ENCODE assay signal across 1 cellular context in the genomic region with DNA sequence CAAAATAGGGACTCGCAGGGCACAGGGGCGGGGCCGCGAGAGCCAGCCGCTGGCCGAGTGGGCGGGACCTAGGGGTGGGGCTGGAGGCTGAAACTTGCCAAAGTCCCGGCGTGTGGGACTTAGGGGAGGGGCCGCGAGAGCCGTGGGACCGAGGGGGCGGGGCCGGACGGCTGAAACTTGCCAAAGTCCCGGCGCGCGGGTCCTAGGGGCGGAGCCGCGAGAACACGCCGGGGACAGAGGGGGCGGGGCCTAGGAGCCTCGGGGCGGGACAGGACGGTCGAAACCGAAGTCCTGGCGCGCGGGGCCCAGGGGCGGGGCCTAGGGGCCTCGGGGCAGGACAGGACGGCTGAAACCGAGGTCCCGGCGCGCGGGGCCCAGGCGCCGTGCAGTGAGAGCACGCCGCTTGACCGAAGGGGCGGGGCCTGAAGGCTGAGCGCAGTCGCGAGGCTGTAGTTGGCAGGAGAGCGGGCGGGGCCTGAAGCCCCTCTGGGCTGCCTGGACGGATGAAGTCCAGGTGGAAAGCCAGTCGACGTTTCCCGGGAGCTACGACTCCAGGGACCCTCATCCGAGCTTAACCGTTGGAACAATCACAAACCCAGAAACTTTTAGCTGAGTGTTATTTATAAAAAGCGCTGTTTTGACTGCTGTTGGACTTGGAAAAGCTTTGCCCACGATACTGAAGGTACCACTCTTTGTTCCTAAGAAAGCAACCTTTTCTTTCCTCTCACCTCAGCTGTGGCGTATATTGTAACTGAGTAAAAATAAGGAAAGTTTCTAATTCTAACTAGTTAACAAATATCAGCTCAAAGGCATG.
TF ChIP-seq lines count a peak whose summit lies in the region.

No MANE protein-coding gene starts in this region.

TF ChIP-seq in HepG2, 621 proteins besides CTCF, POLR2A, EP300 and RAD21 (continued from another document and continues in another):
- TF ChIP-seq, protein P1, sequence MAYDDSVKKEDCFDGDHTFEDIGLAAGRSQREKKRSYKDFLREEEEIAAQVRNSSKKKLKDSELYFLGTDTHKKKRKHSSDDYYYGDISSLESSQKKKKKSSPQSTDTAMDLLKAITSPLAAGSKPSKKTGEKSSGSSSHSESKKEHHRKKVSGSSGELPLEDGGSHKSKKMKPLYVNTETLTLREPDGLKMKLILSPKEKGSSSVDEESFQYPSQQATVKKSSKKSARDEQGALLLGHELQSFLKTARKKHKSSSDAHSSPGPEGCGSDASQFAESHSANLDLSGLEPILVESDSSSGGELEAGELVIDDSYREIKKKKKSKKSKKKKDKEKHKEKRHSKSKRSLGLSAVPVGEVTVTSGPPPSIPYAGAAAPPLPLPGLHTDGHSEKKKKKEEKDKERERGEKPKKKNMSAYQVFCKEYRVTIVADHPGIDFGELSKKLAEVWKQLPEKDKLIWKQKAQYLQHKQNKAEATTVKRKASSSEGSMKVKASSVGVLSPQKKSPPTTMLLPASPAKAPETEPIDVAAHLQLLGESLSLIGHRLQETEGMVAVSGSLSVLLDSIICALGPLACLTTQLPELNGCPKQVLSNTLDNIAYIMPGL (CRISPR knock-in tag; IDR thresholded peaks at IDR 0.05; ENCODE audit: borderline replicate concordance in 1 of 2, low read depth in 1 of 2): peak in 1 of 2 experiments; percentile 76; a peak in 3 of 4 replicates
- peak; percentile 56 for TF ChIP-seq BCL6 (CRISPR knock-in tag; IDR thresholded peaks at IDR 0.05)
- TF ChIP-seq, protein P2, sequence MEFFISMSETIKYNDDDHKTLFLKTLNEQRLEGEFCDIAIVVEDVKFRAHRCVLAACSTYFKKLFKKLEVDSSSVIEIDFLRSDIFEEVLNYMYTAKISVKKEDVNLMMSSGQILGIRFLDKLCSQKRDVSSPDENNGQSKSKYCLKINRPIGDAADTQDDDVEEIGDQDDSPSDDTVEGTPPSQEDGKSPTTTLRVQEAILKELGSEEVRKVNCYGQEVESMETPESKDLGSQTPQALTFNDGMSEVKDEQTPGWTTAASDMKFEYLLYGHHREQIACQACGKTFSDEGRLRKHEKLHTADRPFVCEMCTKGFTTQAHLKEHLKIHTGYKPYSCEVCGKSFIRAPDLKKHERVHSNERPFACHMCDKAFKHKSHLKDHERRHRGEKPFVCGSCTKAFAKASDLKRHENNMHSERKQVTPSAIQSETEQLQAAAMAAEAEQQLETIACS (CRISPR knock-in tag; IDR thresholded peaks at IDR 0.05): peak; percentile 23; the same call in 1 of the 2 replicates
- TF ChIP-seq ZNF331 (CRISPR knock-in tag; IDR thresholded peaks at IDR 0.05): peak; percentile 84
- TF ChIP-seq ZNF713 (CRISPR knock-in tag; IDR thresholded peaks at IDR 0.05): 0 out of 2 replicates have a peak, but pooled peaks have one; percentile 88
- TF ChIP-seq, protein P3, sequence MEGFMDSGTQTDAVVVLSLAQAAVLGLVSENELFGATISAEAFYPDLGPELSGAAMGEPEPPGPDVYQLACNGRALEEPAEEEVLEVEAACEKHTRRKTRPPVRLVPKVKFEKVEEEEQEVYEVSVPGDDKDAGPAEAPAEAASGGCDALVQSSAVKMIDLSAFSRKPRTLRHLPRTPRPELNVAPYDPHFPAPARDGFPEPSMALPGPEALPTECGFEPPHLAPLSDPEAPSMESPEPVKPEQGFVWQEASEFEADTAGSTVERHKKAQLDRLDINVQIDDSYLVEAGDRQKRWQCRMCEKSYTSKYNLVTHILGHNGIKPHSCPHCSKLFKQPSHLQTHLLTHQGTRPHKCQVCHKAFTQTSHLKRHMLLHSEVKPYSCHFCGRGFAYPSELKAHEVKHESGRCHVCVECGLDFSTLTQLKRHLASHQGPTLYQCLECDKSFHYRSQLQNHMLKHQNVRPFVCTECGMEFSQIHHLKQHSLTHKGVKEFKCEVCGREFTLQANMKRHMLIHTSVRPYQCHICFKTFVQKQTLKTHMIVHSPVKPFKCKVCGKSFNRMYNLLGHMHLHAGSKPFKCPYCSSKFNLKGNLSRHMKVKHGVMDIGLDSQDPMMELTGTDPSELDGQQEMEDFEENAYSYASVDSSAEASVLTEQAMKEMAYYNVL (CRISPR knock-in tag; IDR thresholded peaks at IDR 0.05; ENCODE audit: borderline replicate concordance): 0 out of 2 replicates have a peak, but pooled peaks have one; percentile 40
- TF ChIP-seq, protein P4, sequence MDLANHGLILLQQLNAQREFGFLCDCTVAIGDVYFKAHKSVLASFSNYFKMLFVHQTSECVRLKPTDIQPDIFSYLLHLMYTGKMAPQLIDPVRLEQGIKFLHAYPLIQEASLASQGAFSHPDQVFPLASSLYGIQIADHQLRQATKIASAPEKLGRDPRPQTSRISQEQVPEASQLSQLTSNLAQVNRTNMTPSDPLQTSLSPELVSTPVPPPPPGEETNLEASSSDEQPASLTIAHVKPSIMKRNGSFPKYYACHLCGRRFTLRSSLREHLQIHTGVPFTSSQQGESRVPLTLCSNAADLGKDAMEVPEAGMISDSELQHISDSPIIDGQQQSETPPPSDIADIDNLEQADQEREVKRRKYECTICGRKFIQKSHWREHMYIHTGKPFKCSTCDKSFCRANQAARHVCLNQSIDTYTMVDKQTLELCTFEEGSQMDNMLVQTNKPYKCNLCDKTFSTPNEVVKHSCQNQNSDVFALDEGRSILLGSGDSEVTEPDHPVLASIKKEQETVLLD (CRISPR knock-in tag; IDR thresholded peaks at IDR 0.05; ENCODE audit: low read depth): peak; percentile 77
- TF ChIP-seq SMAD3 (CRISPR knock-in tag; IDR thresholded peaks at IDR 0.05): peak; percentile 36; the same call in 1 of the 2 replicates
- TF ChIP-seq, protein P5, sequence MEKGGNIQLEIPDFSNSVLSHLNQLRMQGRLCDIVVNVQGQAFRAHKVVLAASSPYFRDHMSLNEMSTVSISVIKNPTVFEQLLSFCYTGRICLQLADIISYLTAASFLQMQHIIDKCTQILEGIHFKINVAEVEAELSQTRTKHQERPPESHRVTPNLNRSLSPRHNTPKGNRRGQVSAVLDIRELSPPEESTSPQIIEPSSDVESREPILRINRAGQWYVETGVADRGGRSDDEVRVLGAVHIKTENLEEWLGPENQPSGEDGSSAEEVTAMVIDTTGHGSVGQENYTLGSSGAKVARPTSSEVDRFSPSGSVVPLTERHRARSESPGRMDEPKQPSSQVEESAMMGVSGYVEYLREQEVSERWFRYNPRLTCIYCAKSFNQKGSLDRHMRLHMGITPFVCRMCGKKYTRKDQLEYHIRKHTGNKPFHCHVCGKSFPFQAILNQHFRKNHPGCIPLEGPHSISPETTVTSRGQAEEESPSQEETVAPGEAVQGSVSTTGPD (CRISPR knock-in tag; IDR thresholded peaks at IDR 0.05): 0 out of 2 replicates have a peak, but pooled peaks have one; percentile 47
- peak; percentile 83 for TF ChIP-seq SAP130 (CRISPR knock-in tag; IDR thresholded peaks at IDR 0.05; ENCODE audit: low read depth)
- peak; percentile 30; the same call in 1 of the 2 replicates for TF ChIP-seq PPARG (CRISPR knock-in tag; conservative IDR thresholded peaks at IDR 0.05)
- TF ChIP-seq, protein P6, sequence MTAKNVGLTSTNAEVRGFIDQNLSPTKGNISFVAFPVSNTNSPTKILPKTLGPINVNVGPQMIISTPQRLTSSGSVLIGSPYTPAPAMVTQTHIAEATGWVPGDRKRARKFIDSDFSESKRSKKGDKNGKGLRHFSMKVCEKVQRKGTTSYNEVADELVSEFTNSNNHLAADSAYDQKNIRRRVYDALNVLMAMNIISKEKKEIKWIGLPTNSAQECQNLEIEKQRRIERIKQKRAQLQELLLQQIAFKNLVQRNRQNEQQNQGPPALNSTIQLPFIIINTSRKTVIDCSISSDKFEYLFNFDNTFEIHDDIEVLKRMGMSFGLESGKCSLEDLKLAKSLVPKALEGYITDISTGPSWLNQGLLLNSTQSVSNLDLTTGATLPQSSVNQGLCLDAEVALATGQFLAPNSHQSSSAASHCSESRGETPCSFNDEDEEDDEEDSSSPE (CRISPR knock-in tag; IDR thresholded peaks at IDR 0.05): peak; percentile 78; the same call in 1 of the 2 replicates
- TF ChIP-seq, protein P7, sequence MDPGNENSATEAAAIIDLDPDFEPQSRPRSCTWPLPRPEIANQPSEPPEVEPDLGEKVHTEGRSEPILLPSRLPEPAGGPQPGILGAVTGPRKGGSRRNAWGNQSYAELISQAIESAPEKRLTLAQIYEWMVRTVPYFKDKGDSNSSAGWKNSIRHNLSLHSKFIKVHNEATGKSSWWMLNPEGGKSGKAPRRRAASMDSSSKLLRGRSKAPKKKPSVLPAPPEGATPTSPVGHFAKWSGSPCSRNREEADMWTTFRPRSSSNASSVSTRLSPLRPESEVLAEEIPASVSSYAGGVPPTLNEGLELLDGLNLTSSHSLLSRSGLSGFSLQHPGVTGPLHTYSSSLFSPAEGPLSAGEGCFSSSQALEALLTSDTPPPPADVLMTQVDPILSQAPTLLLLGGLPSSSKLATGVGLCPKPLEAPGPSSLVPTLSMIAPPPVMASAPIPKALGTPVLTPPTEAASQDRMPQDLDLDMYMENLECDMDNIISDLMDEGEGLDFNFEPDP (CRISPR knock-in tag; conservative IDR thresholded peaks at IDR 0.05): no peak
- no peak for TF ChIP-seq ZNF34 (CRISPR knock-in tag; IDR thresholded peaks at IDR 0.05; ENCODE audit: borderline replicate concordance)
- TF ChIP-seq BORCS8-MEF2B (CRISPR knock-in tag; IDR thresholded peaks at IDR 0.05): peak; percentile 75; the same call in 1 of the 2 replicates
- TF ChIP-seq ZNF772 (CRISPR knock-in tag; IDR thresholded peaks at IDR 0.05): peak; percentile 85
- peak; percentile 61 for TF ChIP-seq IRF2 (CRISPR knock-in tag; IDR thresholded peaks at IDR 0.05)
- TF ChIP-seq, protein P8, sequence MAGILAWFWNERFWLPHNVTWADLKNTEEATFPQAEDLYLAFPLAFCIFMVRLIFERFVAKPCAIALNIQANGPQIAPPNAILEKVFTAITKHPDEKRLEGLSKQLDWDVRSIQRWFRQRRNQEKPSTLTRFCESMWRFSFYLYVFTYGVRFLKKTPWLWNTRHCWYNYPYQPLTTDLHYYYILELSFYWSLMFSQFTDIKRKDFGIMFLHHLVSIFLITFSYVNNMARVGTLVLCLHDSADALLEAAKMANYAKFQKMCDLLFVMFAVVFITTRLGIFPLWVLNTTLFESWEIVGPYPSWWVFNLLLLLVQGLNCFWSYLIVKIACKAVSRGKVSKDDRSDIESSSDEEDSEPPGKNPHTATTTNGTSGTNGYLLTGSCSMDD (CRISPR knock-in tag; IDR thresholded peaks at IDR 0.05): no peak
- TF ChIP-seq, protein P9, sequence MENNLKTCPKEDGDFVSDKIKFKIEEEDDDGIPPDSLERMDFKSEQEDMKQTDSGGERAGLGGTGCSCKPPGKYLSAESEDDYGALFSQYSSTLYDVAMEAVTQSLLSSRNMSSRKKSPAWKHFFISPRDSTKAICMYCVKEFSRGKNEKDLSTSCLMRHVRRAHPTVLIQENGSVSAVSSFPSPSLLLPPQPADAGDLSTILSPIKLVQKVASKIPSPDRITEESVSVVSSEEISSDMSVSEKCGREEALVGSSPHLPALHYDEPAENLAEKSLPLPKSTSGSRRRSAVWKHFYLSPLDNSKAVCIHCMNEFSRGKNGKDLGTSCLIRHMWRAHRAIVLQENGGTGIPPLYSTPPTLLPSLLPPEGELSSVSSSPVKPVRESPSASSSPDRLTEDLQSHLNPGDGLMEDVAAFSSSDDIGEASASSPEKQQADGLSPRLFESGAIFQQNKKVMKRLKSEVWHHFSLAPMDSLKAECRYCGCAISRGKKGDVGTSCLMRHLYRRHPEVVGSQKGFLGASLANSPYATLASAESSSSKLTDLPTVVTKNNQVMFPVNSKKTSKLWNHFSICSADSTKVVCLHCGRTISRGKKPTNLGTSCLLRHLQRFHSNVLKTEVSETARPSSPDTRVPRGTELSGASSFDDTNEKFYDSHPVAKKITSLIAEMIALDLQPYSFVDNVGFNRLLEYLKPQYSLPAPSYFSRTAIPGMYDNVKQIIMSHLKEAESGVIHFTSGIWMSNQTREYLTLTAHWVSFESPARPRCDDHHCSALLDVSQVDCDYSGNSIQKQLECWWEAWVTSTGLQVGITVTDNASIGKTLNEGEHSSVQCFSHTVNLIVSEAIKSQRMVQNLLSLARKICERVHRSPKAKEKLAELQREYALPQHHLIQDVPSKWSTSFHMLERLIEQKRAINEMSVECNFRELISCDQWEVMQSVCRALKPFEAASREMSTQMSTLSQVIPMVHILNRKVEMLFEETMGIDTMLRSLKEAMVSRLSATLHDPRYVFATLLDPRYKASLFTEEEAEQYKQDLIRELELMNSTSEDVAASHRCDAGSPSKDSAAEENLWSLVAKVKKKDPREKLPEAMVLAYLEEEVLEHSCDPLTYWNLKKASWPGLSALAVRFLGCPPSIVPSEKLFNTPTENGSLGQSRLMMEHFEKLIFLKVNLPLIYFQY (CRISPR knock-in tag; IDR thresholded peaks at IDR 0.05; ENCODE audit: borderline replicate concordance): peak; percentile 80
- TF ChIP-seq, protein P10, sequence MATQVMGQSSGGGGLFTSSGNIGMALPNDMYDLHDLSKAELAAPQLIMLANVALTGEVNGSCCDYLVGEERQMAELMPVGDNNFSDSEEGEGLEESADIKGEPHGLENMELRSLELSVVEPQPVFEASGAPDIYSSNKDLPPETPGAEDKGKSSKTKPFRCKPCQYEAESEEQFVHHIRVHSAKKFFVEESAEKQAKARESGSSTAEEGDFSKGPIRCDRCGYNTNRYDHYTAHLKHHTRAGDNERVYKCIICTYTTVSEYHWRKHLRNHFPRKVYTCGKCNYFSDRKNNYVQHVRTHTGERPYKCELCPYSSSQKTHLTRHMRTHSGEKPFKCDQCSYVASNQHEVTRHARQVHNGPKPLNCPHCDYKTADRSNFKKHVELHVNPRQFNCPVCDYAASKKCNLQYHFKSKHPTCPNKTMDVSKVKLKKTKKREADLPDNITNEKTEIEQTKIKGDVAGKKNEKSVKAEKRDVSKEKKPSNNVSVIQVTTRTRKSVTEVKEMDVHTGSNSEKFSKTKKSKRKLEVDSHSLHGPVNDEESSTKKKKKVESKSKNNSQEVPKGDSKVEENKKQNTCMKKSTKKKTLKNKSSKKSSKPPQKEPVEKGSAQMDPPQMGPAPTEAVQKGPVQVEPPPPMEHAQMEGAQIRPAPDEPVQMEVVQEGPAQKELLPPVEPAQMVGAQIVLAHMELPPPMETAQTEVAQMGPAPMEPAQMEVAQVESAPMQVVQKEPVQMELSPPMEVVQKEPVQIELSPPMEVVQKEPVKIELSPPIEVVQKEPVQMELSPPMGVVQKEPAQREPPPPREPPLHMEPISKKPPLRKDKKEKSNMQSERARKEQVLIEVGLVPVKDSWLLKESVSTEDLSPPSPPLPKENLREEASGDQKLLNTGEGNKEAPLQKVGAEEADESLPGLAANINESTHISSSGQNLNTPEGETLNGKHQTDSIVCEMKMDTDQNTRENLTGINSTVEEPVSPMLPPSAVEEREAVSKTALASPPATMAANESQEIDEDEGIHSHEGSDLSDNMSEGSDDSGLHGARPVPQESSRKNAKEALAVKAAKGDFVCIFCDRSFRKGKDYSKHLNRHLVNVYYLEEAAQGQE (IDR thresholded peaks at IDR 0.05; ENCODE audit: borderline replicate concordance in 1 of 2, low read depth in 1 of 2, low read length in 2 of 2): peak in 1 of 2 experiments; percentile 62; a peak in 1 of 4 replicates
- TF ChIP-seq, protein P11, sequence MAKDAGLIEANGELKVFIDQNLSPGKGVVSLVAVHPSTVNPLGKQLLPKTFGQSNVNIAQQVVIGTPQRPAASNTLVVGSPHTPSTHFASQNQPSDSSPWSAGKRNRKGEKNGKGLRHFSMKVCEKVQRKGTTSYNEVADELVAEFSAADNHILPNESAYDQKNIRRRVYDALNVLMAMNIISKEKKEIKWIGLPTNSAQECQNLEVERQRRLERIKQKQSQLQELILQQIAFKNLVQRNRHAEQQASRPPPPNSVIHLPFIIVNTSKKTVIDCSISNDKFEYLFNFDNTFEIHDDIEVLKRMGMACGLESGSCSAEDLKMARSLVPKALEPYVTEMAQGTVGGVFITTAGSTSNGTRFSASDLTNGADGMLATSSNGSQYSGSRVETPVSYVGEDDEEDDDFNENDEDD (CRISPR knock-in tag; IDR thresholded peaks at IDR 0.05; ENCODE audit: borderline replicate concordance): peak; percentile 90
- TF ChIP-seq ZNF577 (CRISPR knock-in tag; IDR thresholded peaks at IDR 0.05; ENCODE audit: borderline replicate concordance, low read depth): no peak
- TF ChIP-seq ZNF567 (CRISPR knock-in tag; IDR thresholded peaks at IDR 0.05; ENCODE audit: borderline replicate concordance): no peak
- TF ChIP-seq SALL1 (CRISPR knock-in tag; IDR thresholded peaks at IDR 0.05): peak; percentile 65
- TF ChIP-seq STAG1 (CRISPR knock-in tag; IDR thresholded peaks at IDR 0.05): peak; percentile 15; the same call in 1 of the 2 replicates
- TF ChIP-seq AHR (CRISPR knock-in tag; IDR thresholded peaks at IDR 0.05): peak; percentile 83
